ENCODE assay signal across 19 cellular contexts in the genomic region with DNA sequence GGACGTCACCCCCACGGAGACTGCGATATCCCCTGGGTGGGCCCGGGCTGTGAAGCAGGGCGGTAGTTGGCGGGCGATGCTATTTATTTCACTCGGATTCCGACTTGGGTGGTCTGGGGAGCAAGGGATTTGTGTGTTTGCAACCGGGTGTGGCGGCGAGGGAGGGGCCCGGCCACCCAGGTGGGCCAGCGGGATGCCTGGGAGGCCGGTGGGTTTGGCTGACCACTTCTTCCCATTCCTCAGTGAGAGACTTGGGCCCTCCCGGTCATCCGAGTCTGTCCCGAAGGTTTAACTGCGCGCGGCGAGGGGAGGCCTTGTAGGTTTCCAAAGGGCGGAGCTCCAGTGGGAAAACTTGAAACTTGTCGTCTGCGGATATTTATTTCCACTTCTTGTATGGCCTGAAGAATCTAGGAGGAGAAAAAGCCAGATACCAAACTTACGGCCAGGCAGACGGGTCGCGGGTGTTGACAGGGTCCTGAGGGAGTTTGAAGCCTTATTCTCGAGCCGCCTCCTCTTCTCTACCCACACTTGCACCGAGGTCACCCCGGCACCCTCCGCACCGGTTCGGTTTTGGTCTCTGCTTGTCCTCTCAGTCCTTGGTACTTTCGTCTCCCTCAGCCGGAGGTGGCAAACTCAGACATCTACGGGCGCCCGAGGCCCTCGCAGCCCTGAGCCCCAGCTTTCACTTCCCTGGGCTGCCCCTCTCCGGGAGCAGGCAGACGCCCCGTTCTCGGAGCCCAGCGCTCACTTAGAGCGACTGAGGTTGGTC. TPM values are rescaled to one million over a fixed set of nuclear protein-coding genes. Genes with fewer than 3 reads are reported as not detected.
DNase-seq lines count a peak whose midpoint lies in the region; ATAC-seq and FAIRE-seq lines count a peak whose summit lies in the region.
"Had no signal": no experiment of that assay in that cellular context is flagged by ENCODE, and none has a peak within 500 bp of the region (broad histone marks: within the 10 kb centered on the region; RNA-seq: fewer than 3 reads in every experiment).

No MANE protein-coding gene starts in this region.

- FAIRE-seq in frontal cortex (lab: Jason Lieb, UNC): no peak
- FAIRE-seq: HTR-8/SVneo had no signal

- peaks cover 17% of the 10 kb centered on the region for H3K36me3 ChIP-seq in HUES6 (ENCODE audit: control insufficient read depth, insufficient read depth, low read length)

- peaks cover 4% of the 10 kb centered on the region for H3K9me3 Mint-ChIP-seq in activated naive CD8-positive, alpha-beta T cell treated with anti-CD3 and anti-CD28 coated beads, Interleukin-2, amount 50 U/mL, for 24 hours

- no peak for ATAC-seq in activated CD4-positive, CD25-positive, alpha-beta regulatory T cell treated with anti-CD3 and anti-CD28 coated beads, Interleukin-2, amount 50 U/mL, for 24 hours
- peak; percentile 43 for ATAC-seq in sciatic nerve
- no peak for ATAC-seq in activated naive CD8-positive, alpha-beta T cell treated with anti-CD3 and anti-CD28 coated beads, Interleukin-2, amount 50 U/mL, for 24 hours
- ATAC-seq in GM21528 (IDR thresholded peaks at IDR 0.05; ENCODE audit: low FRiP score, unreplicated experiment): no peak
- no peak for ATAC-seq in HG03139 (IDR thresholded peaks at IDR 0.05; ENCODE audit: unreplicated experiment)

- no peaks in the 10 kb centered on the region for H3K27me3 Mint-ChIP-seq in activated naive CD8-positive, alpha-beta T cell treated with anti-CD3 and anti-CD28 coated beads, Interleukin-2, amount 50 U/mL, for 24 hours
- H3K27me3 Mint-ChIP-seq: CD8-positive, alpha-beta memory T cell had no signal

- no peak overlapping the region for H3K27ac Mint-ChIP-seq in activated naive CD8-positive, alpha-beta T cell treated with anti-CD3 and anti-CD28 coated beads, Interleukin-2, amount 50 U/mL, for 24 hours

- H3K27me3 ChIP-seq in HUES6 (ENCODE audit: control insufficient read depth, insufficient read depth, low read length): peaks cover 20% of the 10 kb centered on the region; the same call in 1 of the 2 replicates
- H3K27me3 ChIP-seq: BLaER1 had no signal

- H3K36me3 Mint-ChIP-seq in activated naive CD8-positive, alpha-beta T cell treated with anti-CD3 and anti-CD28 coated beads, Interleukin-2, amount 50 U/mL, for 24 hours (ENCODE audit: low read depth): peaks cover 32% of the 10 kb centered on the region

- H3K4me1 Mint-ChIP-seq in activated naive CD8-positive, alpha-beta T cell treated with anti-CD3 and anti-CD28 coated beads, Interleukin-2, amount 50 U/mL, for 24 hours: peaks cover 4% of the 10 kb centered on the region

- H3K4me3 Mint-ChIP-seq in activated naive CD8-positive, alpha-beta T cell treated with anti-CD3 and anti-CD28 coated beads, Interleukin-2, amount 50 U/mL, for 24 hours: no peak overlapping the region
- H3K4me3 Mint-ChIP-seq: CD8-positive, alpha-beta memory T cell; H9 had no signal

- DNase-seq in activated CD4-positive, CD25-positive, alpha-beta regulatory T cell treated with anti-CD3 and anti-CD28 coated beads, Interleukin-2, amount 50 U/mL, for 72 hours: peak; percentile 25
- peak; percentile 12 to 38 for DNase-seq in frontal cortex (ENCODE audit: low spot score in 2 of 2)
- DNase-seq in sciatic nerve (ENCODE audit: low spot score): no peak
- no peak for DNase-seq in activated naive CD8-positive, alpha-beta T cell treated with anti-CD3 and anti-CD28 coated beads, Interleukin-2, amount 50 U/mL, for 24 hours
- DNase-seq: DMS153, H9, KBM-7, NCI-H1436, NCI-H2081 treated with DMSO at 0.1 percent for 48 hours, NCI-H510A, NCI-H774 had no signal

- H3K4me1 ChIP-seq in HUES6 (ENCODE audit: control insufficient read depth, insufficient read depth, low read length): peaks cover 9% of the 10 kb centered on the region; the same call in 1 of the 2 replicates

- H3K9me3 ChIP-seq in HUES6 (ENCODE audit: control insufficient read depth, insufficient read depth, low read depth, low read length): no peaks in the 10 kb centered on the region; the same call in 1 of the 2 replicates

- H3K9ac ChIP-seq in HUES6 (ENCODE audit: low read length): no peak overlapping the region
- H3K9ac ChIP-seq: BLaER1 had no signal

- peak overlapping the region; percentile 35; the same call in 1 of the 2 replicates for H3K4me3 ChIP-seq in HUES6 (ENCODE audit: low read depth, low read length)
- H3K4me3 ChIP-seq: BLaER1 had no signal

- H3K27ac ChIP-seq in HUES6 (ENCODE audit: low read depth, low read length): no peak overlapping the region
- H3K27ac ChIP-seq: BLaER1, HL-60 had no signal

- intact Hi-C loops in sciatic nerve (cut with DNase I): no loop called here

RNA-seq across cellular contexts. Expression of gene ZNF316, which starts 17.9 kb away (rescaled TPM):
- 15.5 TPM for total RNA-seq in frontal cortex
- 37.5 TPM for total RNA-seq in sciatic nerve

RNA-seq across cellular contexts. Expression of gene ZNF853, which starts 39.6 kb away (rescaled TPM):
- total RNA-seq in frontal cortex: 23.6 TPM
- 8.7 TPM for total RNA-seq in sciatic nerve

RNA-seq across cellular contexts. Expression of gene ZNF12, which starts 51.7 kb away (rescaled TPM):
- total RNA-seq in frontal cortex: 28.1 TPM
- 25.5 TPM for total RNA-seq in sciatic nerve

Comparison
In these comparisons a context has a peak if more than half of its experiments do, and no peak if none do; other contexts are left out.
1. DNase-seq: peak in activated CD4-positive, CD25-positive, alpha-beta regulatory T cell treated with anti-CD3 and anti-CD28 coated beads, Interleukin-2, amount 50 U/mL, for 72 hours (single experiment) and frontal cortex (2 of 2); none in sciatic nerve (single experiment) and activated naive CD8-positive, alpha-beta T cell treated with anti-CD3 and anti-CD28 coated beads, Interleukin-2, amount 50 U/mL, for 24 hours (single experiment).